In genomic region chr10:32980558-32981468, GRCh38 we compare ENCODE assay signal across 8 cellular contexts. TPM values are rescaled to one million over a fixed set of nuclear protein-coding genes. Genes with fewer than 3 reads are reported as not detected.
A peak's percentile ranks its signal among the peaks of the same experiment; 100 is the strongest.
DNase-seq lines count a peak whose midpoint lies in the region; ATAC-seq and TF ChIP-seq lines count a peak whose summit lies in the region.

No MANE protein-coding gene starts in this region.

- 11 to 16% methylated on average over 33 of the region's 38 CpGs for WGBS in testis, 2 donors

- H3K4me3 ChIP-seq in HAP-1 (peak overlapping the region; percentile 36), MM.1S (ENCODE audit: low read length) (peak overlapping the region; percentile 72), SJSA1 (peak overlapping the region; percentile 29), testis (peak overlapping the region; percentile 60 to 64)

- H3K79me2 ChIP-seq in MM.1S (ENCODE audit: low read length): no peaks in the 10 kb centered on the region

- peak; percentile 14; the same call in 1 of the 2 replicates for TF ChIP-seq CTCF in MM.1S (IDR thresholded peaks at IDR 0.05; ENCODE audit: low read length)
- TF ChIP-seq CTCF in glutamatergic neuron (IDR thresholded peaks at IDR 0.05; ENCODE audit: partially characterized antibody, unreplicated experiment): no peak
- TF ChIP-seq CTCF in omental fat pad (IDR thresholded peaks at IDR 0.05): no peak
- TF ChIP-seq CTCF in testis (IDR thresholded peaks at IDR 0.05): no peak

- in situ Hi-C loops in G401 (cut with HindIII; ENCODE audit: low sequenced_read_pairs) (no loop called here), HAP-1 (cut with MboI; ENCODE audit: low sequenced_read_pairs) (no loop called here)

- peak overlapping the region; percentile 70 for H3K9ac ChIP-seq in MM.1S (ENCODE audit: low read length)

- DNase-seq in G401 (ENCODE audit: low spot score): peak; percentile 97
- peak; percentile 76 to 90 for DNase-seq in HAP-1 (ENCODE audit: low spot score in 2 of 2)
- DNase-seq in MM.1S: peak; percentile 92
- DNase-seq in SJSA1 (ENCODE audit: low read depth in 1 of 2, low spot score in 2 of 2): peak; percentile 94 to 99
- DNase-seq in activated naive CD4-positive, alpha-beta T cell treated with anti-CD3 and anti-CD28 coated beads for 36 hours: peak; percentile 90
- peak; percentile 79 for DNase-seq in glutamatergic neuron
- DNase-seq in omental fat pad (ENCODE audit: low spot score): peak; percentile 80
- peak; percentile 88 for DNase-seq in testis

- H3K4me1 Mint-ChIP-seq in activated naive CD4-positive, alpha-beta T cell treated with anti-CD3 and anti-CD28 coated beads for 36 hours (ENCODE audit: low read depth): peaks cover 21% of the 10 kb centered on the region
- H3K4me1 Mint-ChIP-seq in glutamatergic neuron (ENCODE audit: low read depth, unreplicated experiment): peaks cover 18% of the 10 kb centered on the region

- H4K20me1 ChIP-seq in MM.1S (ENCODE audit: insufficient read depth, low read length): no peaks in the 10 kb centered on the region

- H3K4me1 ChIP-seq in HAP-1: peaks cover 23% of the 10 kb centered on the region
- H3K4me1 ChIP-seq in MM.1S (ENCODE audit: low read length): 0 out of 2 replicates have a peak, but pooled peaks cover 10% of the 10 kb centered on the region
- H3K4me1 ChIP-seq in SJSA1 (replicated peaks): peaks cover 51% of the 10 kb centered on the region
- peaks cover 4% of the 10 kb centered on the region for H3K4me1 ChIP-seq in testis

- no peaks in the 10 kb centered on the region for H3K27me3 Mint-ChIP-seq in activated naive CD4-positive, alpha-beta T cell treated with anti-CD3 and anti-CD28 coated beads for 36 hours (ENCODE audit: low read depth)
- no peaks in the 10 kb centered on the region for H3K27me3 Mint-ChIP-seq in glutamatergic neuron (ENCODE audit: unreplicated experiment)

- peak; percentile 99 for ATAC-seq in omental fat pad (ENCODE audit: low FRiP score)

- H3K9me3 ChIP-seq in HAP-1 (no peaks in the 10 kb centered on the region), MM.1S (replicated peaks; ENCODE audit: insufficient read depth, low read length) (no peaks in the 10 kb centered on the region), SJSA1 (replicated peaks) (no peaks in the 10 kb centered on the region; the same call in 1 of the 2 replicates), testis (no peaks in the 10 kb centered on the region)

- H3K27ac Mint-ChIP-seq in activated naive CD4-positive, alpha-beta T cell treated with anti-CD3 and anti-CD28 coated beads for 36 hours: peak overlapping the region; percentile 73
- peak overlapping the region; percentile 96 for H3K27ac Mint-ChIP-seq in glutamatergic neuron (ENCODE audit: unreplicated experiment)

- peaks cover 25% of the 10 kb centered on the region; the same call in 1 of the 2 replicates for H3F3A ChIP-seq in MM.1S (ENCODE audit: insufficient read depth, low read length)

- no peaks in the 10 kb centered on the region for H3K27me3 ChIP-seq in HAP-1 (ENCODE audit: low read depth)
- no peaks in the 10 kb centered on the region for H3K27me3 ChIP-seq in MM.1S (replicated peaks; ENCODE audit: insufficient read depth, low read length)
- no peaks in the 10 kb centered on the region for H3K27me3 ChIP-seq in SJSA1 (replicated peaks)
- no peaks in the 10 kb centered on the region for H3K27me3 ChIP-seq in testis

- H3K9me3 Mint-ChIP-seq in activated naive CD4-positive, alpha-beta T cell treated with anti-CD3 and anti-CD28 coated beads for 36 hours: no peaks in the 10 kb centered on the region
- H3K9me3 Mint-ChIP-seq in glutamatergic neuron (ENCODE audit: unreplicated experiment): peaks cover 4% of the 10 kb centered on the region

- no peaks in the 10 kb centered on the region for H3K36me3 Mint-ChIP-seq in activated naive CD4-positive, alpha-beta T cell treated with anti-CD3 and anti-CD28 coated beads for 36 hours (ENCODE audit: low read depth)
- H3K36me3 Mint-ChIP-seq in glutamatergic neuron (ENCODE audit: unreplicated experiment): no peaks in the 10 kb centered on the region

- peak overlapping the region; percentile 98 for H3K4me2 ChIP-seq in MM.1S (ENCODE audit: low read depth, low read length)

- H3K36me3 ChIP-seq in HAP-1 (replicated peaks) (no peaks in the 10 kb centered on the region), MM.1S (replicated peaks; ENCODE audit: insufficient read depth, low read length) (no peaks in the 10 kb centered on the region), SJSA1 (no peaks in the 10 kb centered on the region), testis (ENCODE audit: low read depth, missing control alignments) (no peaks in the 10 kb centered on the region)

- intact Hi-C loops in activated naive CD4-positive, alpha-beta T cell treated with anti-CD3 and anti-CD28 coated beads for 36 hours (cut with micrococcal nuclease): loop anchor here (1.0 to 2.0 kb wide), 2 partner anchors 22 to 24 kb away; no protein-coding TSS in a partner anchor
- intact Hi-C loops in testis (cut with DNase I; ENCODE audit: low total_unique reads): no loop called here

- no peaks in the 10 kb centered on the region for H3K9me2 ChIP-seq in MM.1S (replicated peaks; ENCODE audit: insufficient read depth, low read length)

- no peak for TF ChIP-seq POLR2A in testis (IDR thresholded peaks at IDR 0.05)

- H3K4me3 Mint-ChIP-seq in activated naive CD4-positive, alpha-beta T cell treated with anti-CD3 and anti-CD28 coated beads for 36 hours: peak overlapping the region; percentile 87
- peak overlapping the region; percentile 94 for H3K4me3 Mint-ChIP-seq in glutamatergic neuron (ENCODE audit: unreplicated experiment)

- H3K27ac ChIP-seq in MM.1S (ENCODE audit: low read length) (peak overlapping the region; percentile 79), SJSA1 (peak overlapping the region; percentile 88), testis (peak overlapping the region; percentile 61 to 86)

- peak overlapping the region; percentile 95 for H2AFZ ChIP-seq in MM.1S (ENCODE audit: low read length)

- CTCF ChIA-PET in activated naive CD4-positive, alpha-beta T cell treated with anti-CD3 and anti-CD28 coated beads for 36 hours (lab: Charles Lee): interaction anchor here (0.6 to 2.3 kb wide), 7 partner anchors 10 to 674 kb away, joined by 3 to 8 read pairs (median 3); no protein-coding TSS in a partner anchor

RNA-seq across cellular contexts. Expression of gene ITGB1, which starts 22.8 kb away (rescaled TPM):
- total RNA-seq in G401 (2014; rRNA removed; shearing (Covaris generic)): 306 and 444 TPM in 2 replicates
- total RNA-seq in SJSA1 (2014; rRNA removed; shearing (Covaris generic)): 1,448 and 1,992 TPM in 2 replicates
- total RNA-seq in activated naive CD4-positive, alpha-beta T cell treated with anti-CD3 and anti-CD28 coated beads for 36 hours: 10 to 100 TPM; 30.3 to 34.5 TPM
- total RNA-seq in glutamatergic neuron (ENCODE audit: unreplicated experiment) (263 TPM), omental fat pad (100 to 1,000 TPM; 527 to 873 (median 677) TPM), testis (100 to 1,000 TPM; 158 to 189 TPM)
- 175 TPM for polyA plus RNA-seq in testis (ENCODE audit: insufficient read depth, low read depth, low replicate concordance)

Comparison
In these comparisons a context has a peak if more than half of its experiments do, and no peak if none do; other contexts are left out.
1. Peak in every context shown above with its lines: DNase-seq, ATAC-seq, H3K4me3 ChIP-seq and H3K27ac ChIP-seq.